ENCODE assay signal across 1 cellular context in genomic region chr12:52006726-52007157, GRCh38.
TF ChIP-seq lines count a peak whose summit lies in the region.

TSS of gene TAMALIN (plus strand) at chr12:52006946. CDS start at chr12:52007020, 74 bp downstream.

TF ChIP-seq in H1, 55 proteins besides CTCF, POLR2A, EP300 and RAD21:
- no peak for TF ChIP-seq KDM5A (IDR thresholded peaks at IDR 0.05; ENCODE audit: low read length)
- peak; percentile 16; the same call in 1 of the 2 replicates for TF ChIP-seq TBP (IDR thresholded peaks at IDR 0.05; ENCODE audit: low read depth, low read length)
- TF ChIP-seq RBBP5 (IDR thresholded peaks at IDR 0.05; ENCODE audit: borderline replicate concordance, low read depth, low read length): 0 out of 2 replicates have a peak, but pooled peaks have one; percentile 12
- no peak for TF ChIP-seq BCL11A (IDR thresholded peaks at IDR 0.05; ENCODE audit: low read depth in 2 of 2, low read length in 2 of 2)
- TF ChIP-seq ATF3 (IDR thresholded peaks at IDR 0.05; ENCODE audit: insufficient read depth, low read depth, low read length): no peak
- no peak for TF ChIP-seq RXRA (IDR thresholded peaks at IDR 0.05; ENCODE audit: insufficient read depth, low read depth, low read length)
- TF ChIP-seq EZH2 (IDR thresholded peaks at IDR 0.05; ENCODE audit: low read depth, low read length, severe bottlenecking): no peak
- no peak for TF ChIP-seq YY1 (IDR thresholded peaks at IDR 0.05; ENCODE audit: low read depth, low read length)
- TF ChIP-seq MAFK (IDR thresholded peaks at IDR 0.05; ENCODE audit: low read depth, low read length): no peak
- TF ChIP-seq PHF8 (conservative IDR thresholded peaks at IDR 0.05; ENCODE audit: low read depth, low read length): peak; percentile 33; the same call in 1 of the 2 replicates
- no peak for TF ChIP-seq USF2 (IDR thresholded peaks at IDR 0.05; ENCODE audit: low read length)
- TF ChIP-seq SP2 (IDR thresholded peaks at IDR 0.05; ENCODE audit: low read length): no peak
- no peak for TF ChIP-seq FOSL1 (IDR thresholded peaks at IDR 0.05; ENCODE audit: insufficient read depth, low read depth, low read length)
- TF ChIP-seq HDAC2 (IDR thresholded peaks at IDR 0.05; ENCODE audit: borderline replicate concordance in 1 of 2, low read depth in 2 of 2, low read length in 2 of 2): no peak
- TF ChIP-seq JUN (IDR thresholded peaks at IDR 0.05; ENCODE audit: low read depth, low read length): no peak
- no peak for TF ChIP-seq SIX5 (IDR thresholded peaks at IDR 0.05; ENCODE audit: low read depth, low read length)
